In the genomic region with DNA sequence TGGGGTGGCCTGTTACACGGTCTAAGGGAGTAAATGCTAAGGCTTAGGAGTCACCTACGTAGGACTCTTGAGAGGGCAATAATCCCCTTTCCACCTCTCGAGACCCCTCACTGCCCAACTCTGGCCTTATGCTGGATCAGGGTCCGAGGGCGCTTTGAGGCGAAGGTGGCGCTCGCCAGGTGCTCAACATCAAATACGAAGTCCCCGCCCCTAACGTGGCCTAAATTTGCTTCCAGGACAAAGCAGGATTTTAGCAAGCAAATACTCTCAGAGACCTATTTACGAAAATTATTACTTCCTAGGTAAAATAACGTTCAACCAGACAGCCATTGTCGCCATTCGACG, we compare ENCODE assay signal across 1 cellular context.
TF ChIP-seq lines count a peak whose summit lies in the region.

No MANE protein-coding gene starts in this region.

TF ChIP-seq in HepG2, 621 proteins besides CTCF, POLR2A, EP300 and RAD21 (continued from another document and continues in another):
- no peak for TF ChIP-seq REST (IDR thresholded peaks at IDR 0.05; ENCODE audit: borderline replicate concordance in 1 of 2, low read depth in 1 of 2, low read length in 2 of 2)
- TF ChIP-seq ZNF570 (CRISPR knock-in tag; IDR thresholded peaks at IDR 0.05; ENCODE audit: borderline replicate concordance), result no peak
- 0 out of 2 replicates have a peak, but pooled peaks have one; percentile 17 for TF ChIP-seq ZNF3 (CRISPR knock-in tag; IDR thresholded peaks at IDR 0.05)
- TF ChIP-seq PCBP1 (IDR thresholded peaks at IDR 0.05; ENCODE audit: borderline replicate concordance, low read depth, low read length), result no peak
- TF ChIP-seq PAX8 (CRISPR knock-in tag; IDR thresholded peaks at IDR 0.05; ENCODE audit: borderline replicate concordance), result peak; percentile 28; the same call in 1 of the 2 replicates
- TF ChIP-seq, protein P1, sequence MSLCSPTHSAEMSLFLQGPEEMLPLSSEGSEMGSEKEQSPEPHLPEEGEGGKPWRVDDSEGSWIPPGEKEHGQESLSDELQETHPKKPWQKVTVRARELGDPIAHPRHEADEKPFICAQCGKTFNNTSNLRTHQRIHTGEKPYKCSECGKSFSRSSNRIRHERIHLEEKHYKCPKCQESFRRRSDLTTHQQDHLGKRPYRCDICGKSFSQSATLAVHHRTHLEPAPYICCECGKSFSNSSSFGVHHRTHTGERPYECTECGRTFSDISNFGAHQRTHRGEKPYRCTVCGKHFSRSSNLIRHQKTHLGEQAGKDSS (CRISPR knock-in tag; IDR thresholded peaks at IDR 0.05; ENCODE audit: borderline replicate concordance, low read depth), result no peak
- no peak for TF ChIP-seq HOXA5 (CRISPR knock-in tag; IDR thresholded peaks at IDR 0.05)
- no peak for TF ChIP-seq U2AF1 (optimal IDR thresholded peaks at IDR 0.05; ENCODE audit: low read depth, low read length)
- TF ChIP-seq, protein P2, sequence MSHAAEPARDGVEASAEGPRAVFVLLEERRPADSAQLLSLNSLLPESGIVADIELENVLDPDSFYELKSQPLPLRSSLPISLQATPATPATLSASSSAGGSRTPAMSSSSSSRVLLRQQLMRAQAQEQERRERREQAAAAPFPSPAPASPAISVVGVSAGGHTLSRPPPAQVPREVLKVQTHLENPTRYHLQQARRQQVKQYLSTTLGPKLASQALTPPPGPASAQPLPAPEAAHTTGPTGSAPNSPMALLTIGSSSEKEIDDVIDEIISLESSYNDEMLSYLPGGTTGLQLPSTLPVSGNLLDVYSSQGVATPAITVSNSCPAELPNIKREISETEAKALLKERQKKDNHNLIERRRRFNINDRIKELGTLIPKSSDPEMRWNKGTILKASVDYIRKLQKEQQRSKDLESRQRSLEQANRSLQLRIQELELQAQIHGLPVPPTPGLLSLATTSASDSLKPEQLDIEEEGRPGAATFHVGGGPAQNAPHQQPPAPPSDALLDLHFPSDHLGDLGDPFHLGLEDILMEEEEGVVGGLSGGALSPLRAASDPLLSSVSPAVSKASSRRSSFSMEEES (CRISPR knock-in tag; IDR thresholded peaks at IDR 0.05), result no peak
- no peak for TF ChIP-seq NFATC3 (CRISPR knock-in tag; IDR thresholded peaks at IDR 0.05)
- TF ChIP-seq DR1 (CRISPR knock-in tag; IDR thresholded peaks at IDR 0.05), result no peak; the same call in 1 of the 2 replicates
- TF ChIP-seq TRIM24 (CRISPR knock-in tag; IDR thresholded peaks at IDR 0.05), result no peak
- TF ChIP-seq, protein P3, sequence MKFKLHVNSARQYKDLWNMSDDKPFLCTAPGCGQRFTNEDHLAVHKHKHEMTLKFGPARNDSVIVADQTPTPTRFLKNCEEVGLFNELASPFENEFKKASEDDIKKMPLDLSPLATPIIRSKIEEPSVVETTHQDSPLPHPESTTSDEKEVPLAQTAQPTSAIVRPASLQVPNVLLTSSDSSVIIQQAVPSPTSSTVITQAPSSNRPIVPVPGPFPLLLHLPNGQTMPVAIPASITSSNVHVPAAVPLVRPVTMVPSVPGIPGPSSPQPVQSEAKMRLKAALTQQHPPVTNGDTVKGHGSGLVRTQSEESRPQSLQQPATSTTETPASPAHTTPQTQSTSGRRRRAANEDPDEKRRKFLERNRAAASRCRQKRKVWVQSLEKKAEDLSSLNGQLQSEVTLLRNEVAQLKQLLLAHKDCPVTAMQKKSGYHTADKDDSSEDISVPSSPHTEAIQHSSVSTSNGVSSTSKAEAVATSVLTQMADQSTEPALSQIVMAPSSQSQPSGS (CRISPR knock-in tag; IDR thresholded peaks at IDR 0.05), result no peak
- TF ChIP-seq ZNF431 (CRISPR knock-in tag; IDR thresholded peaks at IDR 0.05; ENCODE audit: borderline replicate concordance, low read depth), result no peak; the same call in 1 of the 2 replicates
- TF ChIP-seq ETS1 (CRISPR knock-in tag; IDR thresholded peaks at IDR 0.05), result no peak; the same call in 1 of the 2 replicates
- TF ChIP-seq NR2F6 (IDR thresholded peaks at IDR 0.05), result no peak
- no peak for TF ChIP-seq NR2F6 (CRISPR knock-in tag; IDR thresholded peaks at IDR 0.05)
- no peak; the same call in 1 of the 2 replicates for TF ChIP-seq SRY (CRISPR knock-in tag; IDR thresholded peaks at IDR 0.05)
- peak; percentile 2 for TF ChIP-seq CBX1 (IDR thresholded peaks at IDR 0.05; ENCODE audit: low read depth)
- no peak for TF ChIP-seq ZBTB42 (CRISPR knock-in tag; IDR thresholded peaks at IDR 0.05)
- no peak for TF ChIP-seq ZNF30 (CRISPR knock-in tag; IDR thresholded peaks at IDR 0.05)
- TF ChIP-seq SMYD3 (CRISPR knock-in tag; IDR thresholded peaks at IDR 0.05), result peak; percentile 66; the same call in 1 of the 2 replicates
- no peak for TF ChIP-seq TAF1 (CRISPR knock-in tag; IDR thresholded peaks at IDR 0.05)
- TF ChIP-seq SSRP1 (CRISPR knock-in tag; IDR thresholded peaks at IDR 0.05), result no peak
- TF ChIP-seq HNRNPL (IDR thresholded peaks at IDR 0.05; ENCODE audit: low read depth, low read length), result no peak
- TF ChIP-seq PHF8 (CRISPR knock-in tag; IDR thresholded peaks at IDR 0.05), result peak; percentile 14; the same call in 1 of the 2 replicates
- TF ChIP-seq MAFK (conservative IDR thresholded peaks at IDR 0.05 in 1 of 2, IDR thresholded peaks at IDR 0.05 in 1 of 2; ENCODE audit: low read length in 2 of 2), result no peak
- TF ChIP-seq, protein P4, sequence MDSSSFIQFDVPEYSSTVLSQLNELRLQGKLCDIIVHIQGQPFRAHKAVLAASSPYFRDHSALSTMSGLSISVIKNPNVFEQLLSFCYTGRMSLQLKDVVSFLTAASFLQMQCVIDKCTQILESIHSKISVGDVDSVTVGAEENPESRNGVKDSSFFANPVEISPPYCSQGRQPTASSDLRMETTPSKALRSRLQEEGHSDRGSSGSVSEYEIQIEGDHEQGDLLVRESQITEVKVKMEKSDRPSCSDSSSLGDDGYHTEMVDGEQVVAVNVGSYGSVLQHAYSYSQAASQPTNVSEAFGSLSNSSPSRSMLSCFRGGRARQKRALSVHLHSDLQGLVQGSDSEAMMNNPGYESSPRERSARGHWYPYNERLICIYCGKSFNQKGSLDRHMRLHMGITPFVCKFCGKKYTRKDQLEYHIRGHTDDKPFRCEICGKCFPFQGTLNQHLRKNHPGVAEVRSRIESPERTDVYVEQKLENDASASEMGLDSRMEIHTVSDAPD (CRISPR knock-in tag; IDR thresholded peaks at IDR 0.05), result 0 out of 2 replicates have a peak, but pooled peaks have one; percentile 20
- no peak for TF ChIP-seq FOXA3 (CRISPR knock-in tag; IDR thresholded peaks at IDR 0.05)
- no peak for TF ChIP-seq XRCC5 (optimal IDR thresholded peaks at IDR 0.05; ENCODE audit: low read length)
- TF ChIP-seq HDAC2 (CRISPR knock-in tag; IDR thresholded peaks at IDR 0.05), result no peak
- TF ChIP-seq TOE1 (CRISPR knock-in tag; IDR thresholded peaks at IDR 0.05), result no peak
- TF ChIP-seq IRF9 (CRISPR knock-in tag; IDR thresholded peaks at IDR 0.05; ENCODE audit: borderline replicate concordance), result no peak
- TF ChIP-seq SP2 (CRISPR knock-in tag; IDR thresholded peaks at IDR 0.05), result no peak
- peak; percentile 78; the same call in 1 of the 2 replicates for TF ChIP-seq RNF2 (conservative IDR thresholded peaks at IDR 0.05; ENCODE audit: low read depth)
- no peak for TF ChIP-seq NR3C1 (CRISPR knock-in tag; IDR thresholded peaks at IDR 0.05)
- TF ChIP-seq ZNF446 (CRISPR knock-in tag; IDR thresholded peaks at IDR 0.05), result no peak
- TF ChIP-seq, protein P5, sequence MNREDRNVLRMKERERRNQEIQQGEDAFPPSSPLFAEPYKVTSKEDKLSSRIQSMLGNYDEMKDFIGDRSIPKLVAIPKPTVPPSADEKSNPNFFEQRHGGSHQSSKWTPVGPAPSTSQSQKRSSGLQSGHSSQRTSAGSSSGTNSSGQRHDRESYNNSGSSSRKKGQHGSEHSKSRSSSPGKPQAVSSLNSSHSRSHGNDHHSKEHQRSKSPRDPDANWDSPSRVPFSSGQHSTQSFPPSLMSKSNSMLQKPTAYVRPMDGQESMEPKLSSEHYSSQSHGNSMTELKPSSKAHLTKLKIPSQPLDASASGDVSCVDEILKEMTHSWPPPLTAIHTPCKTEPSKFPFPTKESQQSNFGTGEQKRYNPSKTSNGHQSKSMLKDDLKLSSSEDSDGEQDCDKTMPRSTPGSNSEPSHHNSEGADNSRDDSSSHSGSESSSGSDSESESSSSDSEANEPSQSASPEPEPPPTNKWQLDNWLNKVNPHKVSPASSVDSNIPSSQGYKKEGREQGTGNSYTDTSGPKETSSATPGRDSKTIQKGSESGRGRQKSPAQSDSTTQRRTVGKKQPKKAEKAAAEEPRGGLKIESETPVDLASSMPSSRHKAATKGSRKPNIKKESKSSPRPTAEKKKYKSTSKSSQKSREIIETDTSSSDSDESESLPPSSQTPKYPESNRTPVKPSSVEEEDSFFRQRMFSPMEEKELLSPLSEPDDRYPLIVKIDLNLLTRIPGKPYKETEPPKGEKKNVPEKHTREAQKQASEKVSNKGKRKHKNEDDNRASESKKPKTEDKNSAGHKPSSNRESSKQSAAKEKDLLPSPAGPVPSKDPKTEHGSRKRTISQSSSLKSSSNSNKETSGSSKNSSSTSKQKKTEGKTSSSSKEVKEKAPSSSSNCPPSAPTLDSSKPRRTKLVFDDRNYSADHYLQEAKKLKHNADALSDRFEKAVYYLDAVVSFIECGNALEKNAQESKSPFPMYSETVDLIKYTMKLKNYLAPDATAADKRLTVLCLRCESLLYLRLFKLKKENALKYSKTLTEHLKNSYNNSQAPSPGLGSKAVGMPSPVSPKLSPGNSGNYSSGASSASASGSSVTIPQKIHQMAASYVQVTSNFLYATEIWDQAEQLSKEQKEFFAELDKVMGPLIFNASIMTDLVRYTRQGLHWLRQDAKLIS (CRISPR knock-in tag; IDR thresholded peaks at IDR 0.05), result no peak
- TF ChIP-seq ZNF788 (CRISPR knock-in tag; IDR thresholded peaks at IDR 0.05; ENCODE audit: borderline replicate concordance), result no peak
- TF ChIP-seq ZSCAN25 (CRISPR knock-in tag; IDR thresholded peaks at IDR 0.05), result no peak
- TF ChIP-seq, protein P6, sequence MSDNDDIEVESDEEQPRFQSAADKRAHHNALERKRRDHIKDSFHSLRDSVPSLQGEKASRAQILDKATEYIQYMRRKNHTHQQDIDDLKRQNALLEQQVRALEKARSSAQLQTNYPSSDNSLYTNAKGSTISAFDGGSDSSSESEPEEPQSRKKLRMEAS (IDR thresholded peaks at IDR 0.05), result no peak
- TF ChIP-seq NFE2L2 (IDR thresholded peaks at IDR 0.05; ENCODE audit: low read length), result 0 out of 2 replicates have a peak, but pooled peaks have one; percentile 16
- TF ChIP-seq, protein P7, sequence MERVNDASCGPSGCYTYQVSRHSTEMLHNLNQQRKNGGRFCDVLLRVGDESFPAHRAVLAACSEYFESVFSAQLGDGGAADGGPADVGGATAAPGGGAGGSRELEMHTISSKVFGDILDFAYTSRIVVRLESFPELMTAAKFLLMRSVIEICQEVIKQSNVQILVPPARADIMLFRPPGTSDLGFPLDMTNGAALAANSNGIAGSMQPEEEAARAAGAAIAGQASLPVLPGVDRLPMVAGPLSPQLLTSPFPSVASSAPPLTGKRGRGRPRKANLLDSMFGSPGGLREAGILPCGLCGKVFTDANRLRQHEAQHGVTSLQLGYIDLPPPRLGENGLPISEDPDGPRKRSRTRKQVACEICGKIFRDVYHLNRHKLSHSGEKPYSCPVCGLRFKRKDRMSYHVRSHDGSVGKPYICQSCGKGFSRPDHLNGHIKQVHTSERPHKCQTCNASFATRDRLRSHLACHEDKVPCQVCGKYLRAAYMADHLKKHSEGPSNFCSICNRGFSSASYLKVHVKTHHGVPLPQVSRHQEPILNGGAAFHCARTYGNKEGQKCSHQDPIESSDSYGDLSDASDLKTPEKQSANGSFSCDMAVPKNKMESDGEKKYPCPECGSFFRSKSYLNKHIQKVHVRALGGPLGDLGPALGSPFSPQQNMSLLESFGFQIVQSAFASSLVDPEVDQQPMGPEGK (CRISPR knock-in tag; IDR thresholded peaks at IDR 0.05), result no peak
- TF ChIP-seq U2AF2 (IDR thresholded peaks at IDR 0.05; ENCODE audit: low read depth, low read length), result no peak
- no peak for TF ChIP-seq CHD2 (IDR thresholded peaks at IDR 0.05; ENCODE audit: low read depth, low read length)
- no peak for TF ChIP-seq IKZF1 (IDR thresholded peaks at IDR 0.05)
- TF ChIP-seq TBX3 (IDR thresholded peaks at IDR 0.05; ENCODE audit: borderline replicate concordance), result no peak
